Comparison of ENCODE assay signal across 16 cellular contexts in the genomic region with DNA sequence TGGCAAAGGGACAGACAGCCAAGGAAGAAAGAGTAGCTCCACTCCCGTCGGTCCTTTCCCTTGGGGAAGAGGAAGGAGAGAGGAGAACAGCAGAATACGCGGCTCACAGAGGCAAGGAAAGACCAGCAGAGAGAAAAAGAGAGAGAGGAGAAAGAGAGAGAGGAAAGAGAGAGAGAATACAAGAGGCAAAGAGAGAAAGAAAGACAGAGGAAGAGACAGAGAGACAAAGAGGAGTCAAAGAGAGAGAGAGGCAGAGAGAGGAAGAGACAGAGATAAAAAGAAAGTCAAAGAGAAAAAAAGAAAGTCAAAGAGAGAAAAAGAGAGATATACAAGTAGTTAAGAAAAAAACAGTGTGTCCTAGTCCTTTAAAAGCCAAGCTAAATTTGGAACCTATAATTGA. TPM values are rescaled to one million over a fixed set of nuclear protein-coding genes. Genes with fewer than 3 reads are reported as not detected.
A peak's percentile ranks its signal among the peaks of the same experiment; 100 is the strongest.
DNase-seq lines count a peak whose midpoint lies in the region; TF ChIP-seq lines count a peak whose summit lies in the region.
"Had no signal": no experiment of that assay in that cellular context is flagged by ENCODE, and none has a peak within 500 bp of the region (broad histone marks: within the 10 kb centered on the region; RNA-seq: fewer than 3 reads in every experiment).

No MANE protein-coding gene starts in this region.

- POLR2A ChIA-PET in HEK293 (lab: Yijun Ruan, JAX) (no interaction called here), PC-9 (lab: Charles Lee; ENCODE audit: unreplicated experiment) (no interaction called here), OCI-LY7 (lab: Charles Lee) (no interaction called here)

- no peak overlapping the region for H3K4me3 Mint-ChIP-seq in osteocyte (ENCODE audit: unreplicated experiment)
- H3K4me3 Mint-ChIP-seq: B cell; CD8-positive, alpha-beta T cell; H9; HFFc6 had no signal

- no peaks in the 10 kb centered on the region for H3K4me1 ChIP-seq in HEK293 (ENCODE audit: control insufficient read depth, insufficient read depth, low read length)
- peaks cover 13% of the 10 kb centered on the region; the same call in 1 of the 2 replicates for H3K4me1 ChIP-seq in PC-9 (replicated peaks; ENCODE audit: insufficient read depth)
- no peaks in the 10 kb centered on the region for H3K4me1 ChIP-seq in OCI-LY7 (ENCODE audit: insufficient read depth, low read length, poor library complexity, severe bottlenecking)

- H3K36me3 ChIP-seq in HEK293 (ENCODE audit: control insufficient read depth in 2 of 2, insufficient read depth in 1 of 2, low read length in 2 of 2) = no peaks in the 10 kb centered on the region
- no peaks in the 10 kb centered on the region for H3K36me3 ChIP-seq in PC-9 (ENCODE audit: low read depth)
- H3K36me3 ChIP-seq in OCI-LY7 (ENCODE audit: insufficient read depth, low read length) = no peaks in the 10 kb centered on the region

- TF ChIP-seq CTCF in HEK293 (tag by site-specific recombination; IDR thresholded peaks at IDR 0.05) (no peak), PC-9 (conservative IDR thresholded peaks at IDR 0.05) (no peak), epithelial cell of proximal tubule (conservative IDR thresholded peaks at IDR 0.05; ENCODE audit: low read depth, low read length) (no peak), osteocyte (IDR thresholded peaks at IDR 0.05) (no peak), OCI-LY7 (conservative IDR thresholded peaks at IDR 0.05; ENCODE audit: low read length) (no peak)

- H3K27ac ChIP-seq in HEK293 (ENCODE audit: extremely low read depth, low read depth, low read length) = no peak overlapping the region
- H3K27ac ChIP-seq in PC-9 = no peak overlapping the region
- no peak overlapping the region for H3K27ac ChIP-seq in OCI-LY7 (ENCODE audit: low read depth, low read length, poor library complexity, severe bottlenecking)
- H3K27ac ChIP-seq: HL-60 had no signal

- peaks cover 10% of the 10 kb centered on the region for H3K9me3 Mint-ChIP-seq in osteocyte (ENCODE audit: unreplicated experiment)

- H3K4me3 ChIP-seq in HEK293 (ENCODE audit: low read depth, low read length) = no peak overlapping the region
- no peak overlapping the region for H3K4me3 ChIP-seq in PC-9
- H3K4me3 ChIP-seq in epithelial cell of proximal tubule (ENCODE audit: low read depth, low read length) = peak overlapping the region; percentile 39
- no peak overlapping the region for H3K4me3 ChIP-seq in OCI-LY7 (ENCODE audit: low read depth, low read length, poor library complexity, severe bottlenecking)
- H3K4me3 ChIP-seq: BLaER1 treated with 17β-estradiol and CSF1 and Interleukin-3, amounts not matched to agents 10 nM and 100 nM had no signal

- no peaks in the 10 kb centered on the region for H4K20me1 ChIP-seq in PC-9 (ENCODE audit: insufficient read depth)
- no peaks in the 10 kb centered on the region for H4K20me1 ChIP-seq in OCI-LY7 (ENCODE audit: insufficient read depth, low read length)
- H4K20me1 ChIP-seq: BLaER1 treated with 17β-estradiol and CSF1 and Interleukin-3, amounts not matched to agents 10 nM and 100 nM had no signal

- H3K79me2 ChIP-seq in PC-9 (ENCODE audit: low read depth) (no peaks in the 10 kb centered on the region), OCI-LY7 (ENCODE audit: insufficient read depth, low read depth, low read length) (no peaks in the 10 kb centered on the region)

- H3K4me1 Mint-ChIP-seq in osteocyte (ENCODE audit: unreplicated experiment) = no peaks in the 10 kb centered on the region

- H2AFZ ChIP-seq in PC-9 (0 out of 2 replicates have a peak overlapping the region, but pooled peaks have one; percentile 18), OCI-LY7 (ENCODE audit: low read length) (no peak overlapping the region)

- peak overlapping the region; percentile 0 for H3K27ac Mint-ChIP-seq in osteocyte (ENCODE audit: unreplicated experiment)
- H3K27ac Mint-ChIP-seq: B cell; CD8-positive, alpha-beta T cell; H9; HFFc6 had no signal

- H3K36me3 Mint-ChIP-seq in osteocyte (ENCODE audit: unreplicated experiment) = peaks cover under 1% of the 10 kb centered on the region

- no peak overlapping the region for H3K4me2 ChIP-seq in PC-9
- no peak overlapping the region for H3K4me2 ChIP-seq in OCI-LY7 (ENCODE audit: low read length)
- H3K4me2 ChIP-seq: BLaER1 treated with 17β-estradiol and CSF1 and Interleukin-3, amounts not matched to agents 10 nM and 100 nM had no signal

- no peaks in the 10 kb centered on the region for H3F3A ChIP-seq in PC-9 (ENCODE audit: insufficient read depth, low read depth)

- H3K9me2 ChIP-seq in PC-9 (ENCODE audit: insufficient read depth) = no peaks in the 10 kb centered on the region
- H3K9me2 ChIP-seq in OCI-LY7 (ENCODE audit: insufficient read depth, low read length) = no peaks in the 10 kb centered on the region

- CTCF ChIA-PET in HEK293 (lab: Yijun Ruan, JAX) = interaction anchor here (0.7 to 1.2 kb wide), 2 partner anchors 15 to 44 kb away, joined by 3 to 6 read pairs; no protein-coding TSS in a partner anchor
- CTCF ChIA-PET in PC-9 (lab: Charles Lee) = interaction anchor here (0.6 kb wide), 1 partner anchor 281 kb away, joined by 5 read pairs; no protein-coding TSS in a partner anchor
- CTCF ChIA-PET in OCI-LY7 (lab: Charles Lee; ENCODE audit: unreplicated experiment) = no interaction called here

- DNase-seq in PC-9 = no peak
- DNase-seq in epithelial cell of proximal tubule (ENCODE audit: low read depth) = no peak
- DNase-seq in osteocyte (ENCODE audit: extremely low spot score, unreplicated experiment) = no peak
- DNase-seq in NCI-H82 treated with DMSO at 0.1 percent for 48 hours (lab: John Stamatoyannopoulos, UW; ENCODE audit: unreplicated experiment) = no peak
- no peak for DNase-seq in activated T-cell treated with anti-CD3 and anti-CD28 coated beads for 4 hours
- DNase-seq in OCI-LY7 (ENCODE audit: low spot score) = no peak
- DNase-seq: Calu3; CD8-positive, alpha-beta T cell; DMS79 treated with DMSO at 0.1 percent for 48 hours; GF-D8; H9; HFFc6 had no signal

- BruUV-seq in PC-9 (replicated peaks; lab: Mats Ljungman, UMichigan) (no TSS peak), OCI-LY7 (replicated peaks; lab: Mats Ljungman, UMichigan) (no TSS peak)

- intact Hi-C loops in PC-9 (cut with micrococcal nuclease; ENCODE audit: unreplicated experiment) = no loop called here
- intact Hi-C loops in OCI-LY7 (cut with micrococcal nuclease; ENCODE audit: unreplicated experiment) = no loop called here

- peaks cover 21% of the 10 kb centered on the region for H3K27me3 Mint-ChIP-seq in osteocyte (ENCODE audit: unreplicated experiment)
- H3K27me3 Mint-ChIP-seq: B cell had no signal

- no peaks in the 10 kb centered on the region for H3K9me3 ChIP-seq in HEK293 (ENCODE audit: control insufficient read depth, insufficient read depth, low read depth, low read length)
- peaks cover 21% of the 10 kb centered on the region; the same call in 1 of the 2 replicates for H3K9me3 ChIP-seq in PC-9 (ENCODE audit: insufficient read depth, low read depth)
- H3K9me3 ChIP-seq in OCI-LY7 (ENCODE audit: low read length) = peaks cover 6% of the 10 kb centered on the region

- H3K27me3 ChIP-seq in PC-9 (ENCODE audit: insufficient read depth, low read depth) = no peaks in the 10 kb centered on the region
- H3K27me3 ChIP-seq: BLaER1 treated with 17β-estradiol and CSF1 and Interleukin-3, amounts not matched to agents 10 nM and 100 nM had no signal

TF ChIP-seq in HEK293, 187 proteins besides CTCF, POLR2A, EP300 and RAD21:
- TF ChIP-seq ZNF416 (tag by site-specific recombination; IDR thresholded peaks at IDR 0.05) = no peak
- TF ChIP-seq KLF17 (tag by site-specific recombination; IDR thresholded peaks at IDR 0.05) = no peak
- TF ChIP-seq ZNF596 (tag by site-specific recombination; IDR thresholded peaks at IDR 0.05) = peak; percentile 79
- TF ChIP-seq ZNF555 (tag by site-specific recombination; conservative IDR thresholded peaks at IDR 0.05) = no peak
- TF ChIP-seq ELK4 (IDR thresholded peaks at IDR 0.05; ENCODE audit: borderline replicate concordance, low read depth, low read length) = no peak
- no peak for TF ChIP-seq ZNF114 (tag by site-specific recombination; IDR thresholded peaks at IDR 0.05)
- no peak for TF ChIP-seq ZNF677 (tag by site-specific recombination; IDR thresholded peaks at IDR 0.05)
- no peak for TF ChIP-seq GLIS1 (tag by site-specific recombination; IDR thresholded peaks at IDR 0.05)
- no peak for TF ChIP-seq ZNF629 (tag by site-specific recombination; IDR thresholded peaks at IDR 0.05)
- peak; percentile 63; the same call in 1 of the 2 replicates for TF ChIP-seq PRDM1 (tag by site-specific recombination; IDR thresholded peaks at IDR 0.05)
- no peak for TF ChIP-seq BCL11B (tag by site-specific recombination; IDR thresholded peaks at IDR 0.05; ENCODE audit: low read depth)
- no peak for TF ChIP-seq ZFP37 (tag by site-specific recombination; IDR thresholded peaks at IDR 0.05)
- no peak for TF ChIP-seq ZNF37A (tag by site-specific recombination; IDR thresholded peaks at IDR 0.05)
- no peak for TF ChIP-seq ZNF223 (tag by site-specific recombination; IDR thresholded peaks at IDR 0.05)

RNA-seq across cellular contexts. Expression of gene CHST3, which starts 23.4 kb away (rescaled TPM):
- 21.3 and 23.3 TPM in 2 replicates for total RNA-seq in PC-9 (2021)
- total RNA-seq in epithelial cell of proximal tubule = 20.5 and 29.7 TPM in 2 replicates
- total RNA-seq in osteocyte = 35.0 and 40.9 TPM in 2 replicates
- not detected in 2 replicates for total RNA-seq in OCI-LY7 (2014; rRNA removed; shearing (Covaris generic))
- total RNA-seq in OCI-LY7 (2022) = not detected in 2 replicates
- total RNA-seq: B cell; CD8-positive, alpha-beta T cell had no signal

Comparison
In these comparisons a context has a peak if more than half of its experiments do, and no peak if none do; other contexts are left out.
1. RNA of gene CHST3, which starts 23.4 kb away (total RNA-seq): 35.0 to 40.9 TPM in osteocyte, 21.3 to 23.3 TPM in PC-9 and 20.5 to 29.7 TPM in epithelial cell of proximal tubule; not detected in OCI-LY7; every median in the first group is over 10 times any median in the second.